ENCODE assay signal across 15 cellular contexts in genomic region chr14:103204852-103205540, GRCh38.
A peak's percentile ranks its signal among the peaks of the same experiment; 100 is the strongest.
DNase-seq lines count a peak whose midpoint lies in the region; ATAC-seq and TF ChIP-seq lines count a peak whose summit lies in the region.
"Had no signal": no experiment of that assay in that cellular context is flagged by ENCODE, and none has a peak within 500 bp of the region (broad histone marks: within the 10 kb centered on the region; RNA-seq: fewer than 3 reads in every experiment).

No MANE protein-coding gene starts in this region.

- DNase-seq in DMS 273 (lab: John Stamatoyannopoulos, UW; ENCODE audit: unreplicated experiment) (peak; percentile 85), NCI-H2171 (lab: John Stamatoyannopoulos, UW) (peak; percentile 39), epithelial cell of prostate (ENCODE audit: low read depth, low spot score) (peak; percentile 8), sciatic nerve (ENCODE audit: low spot score) (peak; percentile 2), stomach (no peak), H4 (ENCODE audit: low spot score) (no peak), NCI-H2029 treated with DMSO at 0.1 percent for 48 hours (lab: John Stamatoyannopoulos, UW) (no peak)
- DNase-seq: activated CD4-positive, alpha-beta T cell treated with anti-CD3 and anti-CD28 coated beads for 36 hours; activated T-cell treated with anti-CD3 and anti-CD28 coated beads, Interleukin-2, amount 50 U/mL, for 72 hours; EL; NCI-H1092 treated with DMSO at 0.1 percent for 48 hours; NCI-H510A treated with DMSO at 0.1 percent for 48 hours; occipital lobe had no signal

- intact Hi-C loops in sciatic nerve (cut with DNase I) (loop anchor here (10.0 kb wide), 1 partner anchor 70 kb away; no protein-coding TSS in a partner anchor), stomach (cut with DNase I; ENCODE audit: low total_unique reads) (no loop called here)

- no peak for TF ChIP-seq CTCF in stomach (IDR thresholded peaks at IDR 0.05)

- H3K36me3 ChIP-seq in stomach: no peaks in the 10 kb centered on the region
- H3K36me3 ChIP-seq: adrenal gland had no signal

- peaks cover 4 to 17% (median 12%) of the 10 kb centered on the region in 4 donors for H3K4me1 ChIP-seq in stomach
- H3K4me1 ChIP-seq: adrenal gland had no signal

- H3K27ac ChIP-seq in epithelial cell of prostate (no peak overlapping the region), stomach (peak overlapping the region in 2 of 5 donors; percentile 89 to 90)

- peaks cover 16 to 49% (median 19%) of the 10 kb centered on the region in 4 donors for H3K9me3 ChIP-seq in stomach

- WGBS in stomach, 5 donors: 48 to 58% (median 50%) methylated on average over 5 of the region's 5 CpGs

- no peak overlapping the region for H3K4me3 ChIP-seq in stomach

- no peak for TF ChIP-seq EP300 in stomach (IDR thresholded peaks at IDR 0.05)

- peaks cover 0 to 24% (median 18%) of the 10 kb centered on the region in 3 donors for H3K27me3 ChIP-seq in stomach
- H3K27me3 ChIP-seq: adrenal gland had no signal

- ATAC-seq in sciatic nerve (no peak), GM21447 (IDR thresholded peaks at IDR 0.05; ENCODE audit: unreplicated experiment) (no peak)
- ATAC-seq: activated CD4-positive, alpha-beta T cell treated with anti-CD3 and anti-CD28 coated beads for 36 hours; activated T-cell treated with anti-CD3 and anti-CD28 coated beads, Interleukin-2, amount 50 U/mL, for 72 hours had no signal

- no peak for TF ChIP-seq POLR2A in stomach (IDR thresholded peaks at IDR 0.05)

Comparison
In these comparisons a context has a peak if more than half of its experiments do, and no peak if none do; other contexts are left out.
1. DNase-seq: peak in DMS 273 (single experiment), NCI-H2171 (single experiment), epithelial cell of prostate (single experiment) and sciatic nerve (single experiment); none in stomach (single experiment), H4 (single experiment) and NCI-H2029 treated with DMSO at 0.1 percent for 48 hours (single experiment).